In genomic region chr14:104978774-104979691, GRCh38 we compare ENCODE assay signal across 1 cellular context.
TF ChIP-seq lines count a peak whose summit lies in the region.

No MANE protein-coding gene starts in this region.

TF ChIP-seq in SK-N-SH treated with all-trans-retinoic acid at 6 μM for 48 hours, 23 proteins besides CTCF, POLR2A, EP300 and RAD21 (continued from another document):
- no peak for TF ChIP-seq ESRRG (CRISPR knock-in tag; IDR thresholded peaks at IDR 0.05)
- TF ChIP-seq POU6F1 (CRISPR knock-in tag; IDR thresholded peaks at IDR 0.05; ENCODE audit: borderline replicate concordance, low read depth): no peak
